ENCODE assay signal across 8 cellular contexts in the genomic region with DNA sequence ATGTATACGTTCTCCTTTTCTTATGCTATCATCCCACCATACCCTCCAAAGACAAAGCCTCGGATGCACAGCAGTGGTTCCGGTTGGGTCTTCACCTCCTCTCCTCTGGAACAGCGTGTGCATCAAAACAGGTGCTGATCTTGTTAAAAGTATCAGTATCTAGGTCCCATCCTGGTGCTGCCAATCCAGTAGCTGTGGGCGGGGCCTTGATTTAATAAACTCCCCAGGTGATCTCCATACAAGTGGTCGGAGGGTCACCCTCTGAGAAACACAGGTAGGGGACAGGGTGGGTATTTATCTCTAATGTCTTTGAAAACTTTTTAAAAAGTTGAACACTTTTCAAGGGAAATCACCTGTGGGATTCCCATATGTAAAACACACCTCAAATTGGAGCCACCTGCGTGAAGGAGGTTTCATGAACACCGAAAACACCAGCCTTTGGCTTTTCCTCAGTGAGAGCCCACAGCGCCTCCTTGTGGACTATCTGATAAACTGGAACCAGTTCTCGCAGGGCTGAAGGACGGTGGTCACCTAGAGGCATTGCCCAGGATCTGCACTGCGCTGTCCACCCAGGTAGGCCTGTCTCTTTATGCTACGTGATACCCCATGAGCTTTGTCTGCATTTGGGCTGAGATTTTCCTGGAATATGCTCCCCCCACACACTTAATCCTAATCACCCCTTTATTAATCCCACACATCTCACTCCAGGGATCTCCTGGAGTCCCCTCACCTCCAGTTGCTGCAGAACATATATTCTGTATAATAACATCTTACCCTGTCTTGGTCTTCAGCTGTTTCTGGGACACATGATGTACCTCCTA.
DNase-seq lines count a peak whose midpoint lies in the region; ATAC-seq and TF ChIP-seq lines count a peak whose summit lies in the region.

No MANE protein-coding gene starts in this region.

- no peak overlapping the region for H3K27ac ChIP-seq in brain microvascular endothelial cell
- no peak overlapping the region for H3K27ac ChIP-seq in tibial artery

- CTCF ChIA-PET in AG04449 (lab: Yijun Ruan, JAX), result interaction anchor here (0.7 to 2.0 kb wide), 13 partner anchors 8 to 549 kb away, joined by 3 to 6 read pairs (median 3); no protein-coding TSS in a partner anchor

- intact Hi-C loops in tibial artery (cut with DNase I; ENCODE audit: low total_unique reads), result no loop called here

- H3K27me3 ChIP-seq in brain microvascular endothelial cell (replicated peaks) (no peaks in the 10 kb centered on the region), tibial artery (no peaks in the 10 kb centered on the region)

- no peak overlapping the region for H3K4me3 ChIP-seq in AG04449 (ENCODE audit: low read depth, low read length)
- no peak overlapping the region for H3K4me3 ChIP-seq in brain microvascular endothelial cell (ENCODE audit: low read depth, low read length)
- no peak overlapping the region for H3K4me3 ChIP-seq in tibial artery

- peak; percentile 75 for TF ChIP-seq CTCF in AG04449 (IDR thresholded peaks at IDR 0.05; ENCODE audit: insufficient read depth, low read length, missing control alignments)
- peak; percentile 89 for TF ChIP-seq CTCF in brain microvascular endothelial cell (IDR thresholded peaks at IDR 0.05; ENCODE audit: low read depth, low read length, missing control alignments)
- peak; percentile 41 to 42 for TF ChIP-seq CTCF in tibial artery (IDR thresholded peaks at IDR 0.05)

- peaks cover 5% of the 10 kb centered on the region for H3K36me3 ChIP-seq in brain microvascular endothelial cell (replicated peaks)
- peaks cover 55 to 98% (median 61%) of the 10 kb centered on the region in 3 donors for H3K36me3 ChIP-seq in tibial artery

- ATAC-seq in HG03095 (IDR thresholded peaks at IDR 0.05; ENCODE audit: unreplicated experiment) (peak; percentile 33), left lobe of liver (peak; percentile 69), GM18520 (IDR thresholded peaks at IDR 0.05; ENCODE audit: unreplicated experiment) (no peak)

- in situ Hi-C loops in G401 (cut with HindIII; ENCODE audit: low sequenced_read_pairs), result no loop called here
- in situ Hi-C loops in brain microvascular endothelial cell (cut with HindIII; ENCODE audit: low pct_ligation_motif_present, low sequenced_read_pairs), result no loop called here

- H3K9me3 ChIP-seq in tibial artery, result no peaks in the 10 kb centered on the region

- H3K4me1 ChIP-seq in tibial artery, result no peaks in the 10 kb centered on the region

- POLR2A ChIA-PET in AG04449 (lab: Yijun Ruan, JAX), result no interaction called here

- DNase-seq in AG04449 (ENCODE audit: low read depth, low spot score), result no peak
- peak; percentile 34 for DNase-seq in G401 (ENCODE audit: low spot score)
- peak; percentile 34 for DNase-seq in NCI-H748 treated with DMSO at 0.1 percent for 48 hours (lab: John Stamatoyannopoulos, UW)
- peak; percentile 40 for DNase-seq in brain microvascular endothelial cell
- no peak for DNase-seq in left lobe of liver (ENCODE audit: low spot score)
- DNase-seq in tibial artery, result no peak

Comparison
In these comparisons a context has a peak if more than half of its experiments do, and no peak if none do; other contexts are left out.
1. DNase-seq: peak in G401 (single experiment), NCI-H748 treated with DMSO at 0.1 percent for 48 hours (single experiment) and brain microvascular endothelial cell (single experiment); none in AG04449 (single experiment), left lobe of liver (single experiment) and tibial artery (0 of 2).
2. Peak in every context shown above with its lines, with median percentiles within 50 percentile points of each other: CTCF ChIP-seq.